ENCODE assay signal across 1 cellular context in the genomic region with DNA sequence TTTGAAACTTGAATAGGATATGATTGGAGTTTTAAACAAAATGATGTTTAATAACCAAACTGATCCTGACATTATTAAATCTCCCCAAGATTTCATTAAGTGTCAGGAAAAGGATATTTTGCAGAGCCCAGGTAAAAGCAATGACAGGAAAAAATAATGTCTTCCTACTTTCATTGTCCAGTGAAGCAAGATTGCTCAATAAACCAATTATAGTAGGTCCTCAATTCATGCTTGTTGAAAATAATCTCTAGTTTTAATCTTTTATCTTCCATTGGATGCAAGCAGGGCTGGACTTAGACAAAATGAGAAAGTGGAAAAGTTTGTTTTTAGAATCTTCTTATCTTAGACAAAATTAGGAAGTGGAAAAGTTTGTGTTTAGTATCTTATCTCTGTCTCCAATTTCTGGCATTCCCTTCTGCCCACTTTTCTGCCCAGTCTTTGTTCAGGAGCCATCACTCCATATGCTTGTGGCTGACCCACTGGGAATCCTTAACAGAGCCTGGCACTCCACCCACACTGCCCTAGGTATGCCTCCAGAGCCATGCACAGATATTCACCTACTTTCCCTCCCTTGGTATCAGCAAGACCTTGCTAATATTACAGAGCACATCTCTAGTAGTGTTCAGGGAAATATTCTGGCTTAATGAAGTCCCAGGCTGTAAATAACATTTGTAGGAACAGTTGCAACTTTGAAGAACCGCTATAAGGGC.
TF ChIP-seq lines count a peak whose summit lies in the region.

No MANE protein-coding gene starts in this region.

TF ChIP-seq in IMR-90, 13 proteins besides CTCF, POLR2A, EP300 and RAD21:
- TF ChIP-seq, protein P1, sequence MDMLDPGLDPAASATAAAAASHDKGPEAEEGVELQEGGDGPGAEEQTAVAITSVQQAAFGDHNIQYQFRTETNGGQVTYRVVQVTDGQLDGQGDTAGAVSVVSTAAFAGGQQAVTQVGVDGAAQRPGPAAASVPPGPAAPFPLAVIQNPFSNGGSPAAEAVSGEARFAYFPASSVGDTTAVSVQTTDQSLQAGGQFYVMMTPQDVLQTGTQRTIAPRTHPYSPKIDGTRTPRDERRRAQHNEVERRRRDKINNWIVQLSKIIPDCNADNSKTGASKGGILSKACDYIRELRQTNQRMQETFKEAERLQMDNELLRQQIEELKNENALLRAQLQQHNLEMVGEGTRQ (IDR thresholded peaks at IDR 0.05; ENCODE audit: low read depth, low read length): no peak
- no peak for TF ChIP-seq RCOR1 (IDR thresholded peaks at IDR 0.05; ENCODE audit: insufficient replicate concordance, low read length)
- TF ChIP-seq CEBPB (IDR thresholded peaks at IDR 0.05; ENCODE audit: low read depth, low read length): peak; percentile 42
TF ChIP-seq in IMR-90: peak in this region for 1.
